In genomic region chr2:70932631-70933230, GRCh38 we compare ENCODE assay signal across 1 cellular context.
TF ChIP-seq lines count a peak whose summit lies in the region.

No MANE protein-coding gene starts in this region.

TF ChIP-seq in H1, 55 proteins besides CTCF, POLR2A, EP300 and RAD21:
- TF ChIP-seq SIN3A (conservative IDR thresholded peaks at IDR 0.05 in 1 of 2, IDR thresholded peaks at IDR 0.05 in 1 of 2; ENCODE audit: low read depth in 1 of 2, low read length in 2 of 2) (no peak), CBX5 (IDR thresholded peaks at IDR 0.05; ENCODE audit: low read depth, low read length) (no peak), E2F6 (IDR thresholded peaks at IDR 0.05) (no peak), JUND (IDR thresholded peaks at IDR 0.05; ENCODE audit: low read length) (no peak), TEAD4 (IDR thresholded peaks at IDR 0.05; ENCODE audit: low read depth, low read length) (no peak), SP1 (IDR thresholded peaks at IDR 0.05; ENCODE audit: low read depth, low read length) (no peak), ATF3 (IDR thresholded peaks at IDR 0.05; ENCODE audit: insufficient read depth, low read depth, low read length) (no peak), BCL11A (IDR thresholded peaks at IDR 0.05; ENCODE audit: low read depth in 2 of 2, low read length in 2 of 2) (no peak), MAX (IDR thresholded peaks at IDR 0.05) (no peak), CREB1 (IDR thresholded peaks at IDR 0.05) (no peak)
TF ChIP-seq in H1: peak in this region for 0.
